In the genomic region with DNA sequence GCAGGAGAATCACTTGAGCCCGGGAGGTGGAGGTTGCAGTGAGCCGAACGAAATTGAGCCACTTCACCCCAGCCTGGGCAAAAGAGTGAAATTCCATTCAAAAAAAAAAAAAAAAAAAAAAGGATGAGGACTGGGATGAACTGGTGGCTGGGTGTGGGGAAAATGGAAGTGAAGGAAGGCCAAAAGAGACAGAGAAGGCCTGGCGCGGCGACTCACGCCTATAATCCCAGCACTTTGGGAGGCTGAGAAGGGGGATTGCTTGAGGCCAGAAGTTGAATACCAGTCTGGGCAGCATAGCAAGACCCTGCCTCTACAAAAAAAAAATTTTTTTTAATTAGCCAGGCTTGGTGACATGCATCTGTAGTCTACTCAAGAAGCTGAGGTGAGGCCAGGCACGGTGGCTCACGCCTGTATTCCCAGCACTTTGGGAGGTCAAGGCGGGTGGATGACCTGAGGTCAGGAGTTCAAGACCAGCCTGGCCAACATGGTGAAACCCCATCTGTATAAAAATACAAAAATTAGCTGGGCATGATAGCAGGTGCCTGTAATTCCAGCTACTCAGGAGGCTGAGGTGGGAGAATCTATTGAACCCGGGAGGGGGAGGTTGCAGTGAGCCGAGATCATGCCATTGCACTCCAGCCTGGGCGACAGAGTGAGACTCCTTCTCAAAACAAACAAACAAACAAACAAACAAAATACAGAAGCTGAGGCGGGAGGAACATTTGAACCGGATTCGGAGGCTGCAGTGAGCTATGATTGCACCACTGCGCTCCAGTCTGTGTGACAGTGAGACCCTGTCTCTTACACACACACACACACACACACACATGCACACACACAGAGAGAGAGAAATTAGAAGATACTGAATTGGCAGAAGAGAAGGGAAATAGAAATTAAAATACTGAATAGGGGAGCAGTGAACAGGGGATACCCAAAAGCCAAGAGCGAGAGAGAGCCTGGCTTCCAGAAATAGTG, we compare ENCODE assay signal across 6 cellular contexts. TPM values are rescaled to one million over a fixed set of nuclear protein-coding genes. Genes with fewer than 3 reads are reported as not detected.
"Had no signal": no experiment of that assay in that cellular context is flagged by ENCODE, and none has a peak within 500 bp of the region (broad histone marks: within the 10 kb centered on the region; RNA-seq: fewer than 3 reads in every experiment).

No MANE protein-coding gene starts in this region.

RNA-seq across cellular contexts. Expression of gene SERPINE1, which starts 6.0 kb away (rescaled TPM):
- total RNA-seq: T-helper 1 cell treated with Interleukin-12 subunit alpha and Interleukin-12 subunit beta and Interleukin-4 antibody, amounts not matched to agents 30 ng/mL and 1 ng/mL, for 36 hours had no signal

RNA-seq across cellular contexts. Expression of gene VGF, which starts 32.5 kb away (rescaled TPM):
- total RNA-seq: myocyte, thoracic aorta, urinary bladder had no signal

RNA-seq across cellular contexts. Expression of gene NAT16, which starts 47.2 kb away (rescaled TPM):
- total RNA-seq: lung; myocyte; sigmoid colon; T-helper 1 cell treated with Interleukin-12 subunit alpha and Interleukin-12 subunit beta and Interleukin-4 antibody, amounts not matched to agents 30 ng/mL and 1 ng/mL, for 36 hours; thoracic aorta; urinary bladder had no signal
- polyA plus RNA-seq: urinary bladder had no signal
